ENCODE assay signal across 23 cellular contexts in genomic region chr5:124803617-124804331, GRCh38. TPM values are rescaled to one million over a fixed set of nuclear protein-coding genes. Genes with fewer than 3 reads are reported as not detected.
DNase-seq lines count a peak whose midpoint lies in the region; ATAC-seq, FAIRE-seq and TF ChIP-seq lines count a peak whose summit lies in the region.
"Had no signal": no experiment of that assay in that cellular context is flagged by ENCODE, and none has a peak within 500 bp of the region (broad histone marks: within the 10 kb centered on the region; RNA-seq: fewer than 3 reads in every experiment).

No MANE protein-coding gene starts in this region.

- 90% methylated on average over 3 of the region's 3 CpGs for WGBS in liver
- 11% methylated on average over 3 of the region's 3 CpGs for WGBS in HepG2 (ENCODE audit: low lambda C conversion rate)
- WGBS in K562 (ENCODE audit: insufficient coverage, low coverage, missing lambda C conversion rate): 4% methylated on average over 3 of the region's 3 CpGs
- 74 to 87% (median 86%) methylated on average over 3 of the region's 3 CpGs for WGBS in small intestine, 3 donors

- BruUV-seq in HepG2 (replicated peaks; lab: Mats Ljungman, UMichigan): no TSS peak
- no TSS peak for BruUV-seq in K562 (replicated peaks; lab: Mats Ljungman, UMichigan)

- H3K27ac ChIP-seq in liver (ENCODE audit: low read depth in 1 of 2, low read length in 2 of 2) (no peak overlapping the region), HepG2 (ENCODE audit: extremely low read length, insufficient read depth, low read length) (no peak overlapping the region), K562 (ENCODE audit: extremely low read depth, low read depth, low read length) (no peak overlapping the region), small intestine (ENCODE audit: low read depth in 1 of 2, low read length in 1 of 2) (no peak overlapping the region)
- H3K27ac ChIP-seq: BLaER1 treated with 17β-estradiol and CSF1 and Interleukin-3, amounts not matched to agents 10 nM and 100 nM; C4-2B had no signal

- H4K20me1 ChIP-seq in HepG2 (ENCODE audit: insufficient read depth, low read length): no peaks in the 10 kb centered on the region
- H4K20me1 ChIP-seq in K562 (replicated peaks; ENCODE audit: control insufficient read depth, insufficient read depth, low read length): no peaks in the 10 kb centered on the region
- H4K20me1 ChIP-seq: BLaER1 treated with 17β-estradiol and CSF1 and Interleukin-3, amounts not matched to agents 10 nM and 100 nM had no signal

- H3K27me3 ChIP-seq in liver (ENCODE audit: control insufficient read depth in 4 of 4, insufficient read depth in 4 of 4, low read length in 3 of 4): no peaks in the 10 kb centered on the region
- no peaks in the 10 kb centered on the region for H3K27me3 ChIP-seq in HepG2 (ENCODE audit: control insufficient read depth in 1 of 2, insufficient read depth in 2 of 2, low read length in 2 of 2)
- no peaks in the 10 kb centered on the region for H3K27me3 ChIP-seq in K562 (ENCODE audit: control insufficient read depth in 2 of 2, insufficient read depth in 2 of 2, low read length in 2 of 2)
- no peaks in the 10 kb centered on the region for H3K27me3 ChIP-seq in small intestine (ENCODE audit: control insufficient read depth in 2 of 2, insufficient read depth in 2 of 2, low read length in 2 of 2)
- H3K27me3 ChIP-seq in BE2C: no peaks in the 10 kb centered on the region
- H3K27me3 ChIP-seq: BLaER1 treated with 17β-estradiol and CSF1 and Interleukin-3, amounts not matched to agents 10 nM and 100 nM had no signal

- no peaks in the 10 kb centered on the region for H3K9me1 ChIP-seq in K562 (ENCODE audit: control insufficient read depth, insufficient read depth, low read length)

- H3K9ac ChIP-seq in liver (ENCODE audit: low read depth in 1 of 2, low read length in 2 of 2) (no peak overlapping the region), HepG2 (ENCODE audit: insufficient read depth, low read depth, low read length) (no peak overlapping the region), K562 (ENCODE audit: insufficient read depth in 1 of 2, low read depth in 2 of 2, low read length in 2 of 2) (no peak overlapping the region)
- H3K9ac ChIP-seq: BLaER1 treated with 17β-estradiol and CSF1 and Interleukin-3, amounts not matched to agents 10 nM and 100 nM had no signal

- TF ChIP-seq CTCF in liver (IDR thresholded peaks at IDR 0.05; ENCODE audit: low read depth, low read length, missing input control) (no peak), HepG2 (CRISPR knock-in tag; IDR thresholded peaks at IDR 0.05) (no peak), K562 (IDR thresholded peaks at IDR 0.05 in 2 of 3, conservative IDR thresholded peaks at IDR 0.05 in 1 of 3; ENCODE audit: insufficient read depth in 2 of 3, low read depth in 1 of 3, low read length in 3 of 3) (no peak), BE2C (IDR thresholded peaks at IDR 0.05; ENCODE audit: low read depth, low read length) (no peak)

- POLR2A ChIA-PET in HepG2 (lab: Yijun Ruan, JAX): no interaction called here
- POLR2A ChIA-PET in K562 (lab: Yijun Ruan, JAX): no interaction called here

- intact Hi-C loops in HepG2 (cut with micrococcal nuclease; ENCODE audit: unreplicated experiment): no loop called here
- intact Hi-C loops in K562 (cut with micrococcal nuclease): no loop called here

- DNase-seq in HepG2 (ENCODE audit: low spot score) (no peak), NCI-H526 (lab: John Stamatoyannopoulos, UW) (peak; percentile 60 to 69), K562 (ENCODE audit: extremely low read depth in 1 of 4, low spot score in 3 of 4) (peak in 1 of 4 experiments; percentile 37), small intestine (peak; percentile 27), BE2C (no peak), HUDEP-2 (lab: John Stamatoyannopoulos, UW; ENCODE audit: unreplicated experiment in 76 of 76) (no peak), NCI-H2081 (lab: John Stamatoyannopoulos, UW) (no peak)
- DNase-seq: 8988T; ACHN; Caco-2; Calu3; CD4-positive, alpha-beta T cell; CD8-positive, alpha-beta T cell; DMS79 treated with DMSO at 0.1 percent for 48 hours; GF-D8 had no signal

- H3K36me3 ChIP-seq in liver (ENCODE audit: control insufficient read depth in 4 of 4, insufficient read depth in 3 of 4, low read depth in 1 of 4, low read length in 3 of 4) (no peaks in the 10 kb centered on the region), HepG2 (replicated peaks in 1 of 2; ENCODE audit: control insufficient read depth in 1 of 2, insufficient read depth in 2 of 2, low read length in 2 of 2) (no peaks in the 10 kb centered on the region), K562 (ENCODE audit: control insufficient read depth, insufficient read depth, low read length) (no peaks in the 10 kb centered on the region), small intestine (ENCODE audit: control insufficient read depth in 2 of 2, insufficient read depth in 2 of 2, low read length in 2 of 2) (no peaks in the 10 kb centered on the region), BE2C (no peaks in the 10 kb centered on the region)
- H3K36me3 ChIP-seq: BLaER1 treated with 17β-estradiol and CSF1 and Interleukin-3, amounts not matched to agents 10 nM and 100 nM had no signal

- H2AFZ ChIP-seq in HepG2 (ENCODE audit: low read length) (no peak overlapping the region), K562 (ENCODE audit: low read depth, low read length) (no peak overlapping the region)

- in situ Hi-C loops in HepG2 (cut with HindIII; ENCODE audit: extremely low pct_ligation_motif_present, low pct_unique_long_range_greater_than_20kb): no loop called here
- in situ Hi-C loops in K562 (cut with MboI): no loop called here

- H3K79me2 ChIP-seq in HepG2 (ENCODE audit: insufficient read depth, low read length) (no peaks in the 10 kb centered on the region), K562 (ENCODE audit: control insufficient read depth, insufficient read depth, low read length) (no peaks in the 10 kb centered on the region)

- TF ChIP-seq EP300 in HepG2 (IDR thresholded peaks at IDR 0.05; ENCODE audit: low read depth in 2 of 2, low read length in 2 of 2) (no peak), HepG2 (CRISPR knock-in tag; IDR thresholded peaks at IDR 0.05; ENCODE audit: borderline replicate concordance) (no peak), K562 (IDR thresholded peaks at IDR 0.05; ENCODE audit: low read length) (no peak)

- H3K4me1 ChIP-seq in liver (ENCODE audit: control insufficient read depth in 4 of 4, insufficient read depth in 4 of 4, low read length in 3 of 4) (peaks cover 0 to 5% (median 4%) of the 10 kb centered on the region in 4 donors), HepG2 (ENCODE audit: insufficient read depth, low read length) (peaks cover 16% of the 10 kb centered on the region), K562 (replicated peaks in 1 of 2; ENCODE audit: control insufficient read depth in 2 of 2, insufficient read depth in 2 of 2, low read length in 2 of 2) (peaks cover 2 to 12% of the 10 kb centered on the region in 2 experiments; a peak in 4 of 5 replicates), small intestine (ENCODE audit: control insufficient read depth in 2 of 2, insufficient read depth in 1 of 2, low read depth in 1 of 2, low read length in 1 of 2) (peaks cover 0 to 3% of the 10 kb centered on the region in 2 donors), BE2C (peaks cover 9% of the 10 kb centered on the region)
- H3K4me1 ChIP-seq: BLaER1 treated with 17β-estradiol and CSF1 and Interleukin-3, amounts not matched to agents 10 nM and 100 nM; Caco-2 had no signal

- TF ChIP-seq POLR2A in HepG2 (IDR thresholded peaks at IDR 0.05; ENCODE audit: insufficient read depth in 1 of 2, low read depth in 2 of 2, low read length in 2 of 2): no peak
- no peak for TF ChIP-seq POLR2A in K562 (conservative IDR thresholded peaks at IDR 0.05)

- H3K4me3 ChIP-seq in liver (ENCODE audit: low read depth in 1 of 3, low read length in 3 of 3) (no peak overlapping the region), HepG2 (replicated peaks in 1 of 3; ENCODE audit: insufficient read depth in 1 of 3, low read depth in 2 of 3, low read length in 3 of 3) (no peak overlapping the region), K562 (no peak overlapping the region), small intestine (ENCODE audit: low read depth in 1 of 2, low read length in 2 of 2) (no peak overlapping the region), BE2C (ENCODE audit: low read depth, low read length) (no peak overlapping the region)
- H3K4me3 ChIP-seq: BLaER1 treated with 17β-estradiol and CSF1 and Interleukin-3, amounts not matched to agents 10 nM and 100 nM had no signal

- ATAC-seq in HepG2 (no peak), K562 (peak; percentile 12; the same call in 1 of the 3 replicates)
- ATAC-seq: CD8-positive, alpha-beta T cell had no signal

- H3K4me2 ChIP-seq in HepG2 (ENCODE audit: low read depth, low read length) (no peak overlapping the region), K562 (ENCODE audit: insufficient read depth, low read length) (no peak overlapping the region)

- TF ChIP-seq RAD21 in liver (IDR thresholded peaks at IDR 0.05): no peak
- TF ChIP-seq RAD21 in HepG2 (CRISPR knock-in tag; IDR thresholded peaks at IDR 0.05): no peak
- TF ChIP-seq RAD21 in K562 (CRISPR knock-in tag; conservative IDR thresholded peaks at IDR 0.05 in 1 of 2, IDR thresholded peaks at IDR 0.05 in 1 of 2): no peak

- H3K9me3 ChIP-seq in liver (ENCODE audit: control insufficient read depth in 4 of 4, low read length in 3 of 4) (no peaks in the 10 kb centered on the region), HepG2 (ENCODE audit: low read length) (no peaks in the 10 kb centered on the region), K562 (replicated peaks; ENCODE audit: control insufficient read depth, insufficient read depth, low read depth, low read length) (no peaks in the 10 kb centered on the region), small intestine (ENCODE audit: control insufficient read depth, low read depth) (no peaks in the 10 kb centered on the region), BE2C (no peaks in the 10 kb centered on the region)
- H3K9me3 ChIP-seq: Caco-2 had no signal

- FAIRE-seq in HepG2 (lab: Jason Lieb, UNC) (no peak), K562 (lab: Jason Lieb, UNC) (no peak), small intestine (lab: Jason Lieb, UNC) (no peak)
- FAIRE-seq: A204.1, D721Med, G401.6, GM12891, GM19239 had no signal

- CTCF ChIA-PET in HepG2 (lab: Yijun Ruan, JAX; ENCODE audit: low intra/inter-chr PET ratio, low total read pairs): no interaction called here
- CTCF ChIA-PET in K562 (lab: Yijun Ruan, JAX; ENCODE audit: low intra/inter-chr PET ratio): no interaction called here

RNA-seq across cellular contexts. Expression of gene ZNF608, which starts 57.3 kb away (rescaled TPM):
- 1 to 10 TPM; 3.9 to 7.6 TPM for total RNA-seq in liver
- polyA plus RNA-seq in liver: 1 to 10 TPM; 1.4 to 2.5 TPM
- total RNA-seq in HepG2 (2016; rRNA removed; fragmentation: Illumina TruSeq; extraction: Trizol): 0.83 and 0.91 TPM in 2 replicates
- total RNA-seq in HepG2 (2016; cell fraction: cytosol; rRNA removed; fragmentation: Illumina TruSeq; extraction: Trizol; ENCODE audit: low read depth): 1.4 and 2.0 TPM in 2 replicates
- total RNA-seq in HepG2 (2016; cell fraction: insoluble cytoplasmic fraction; rRNA removed; fragmentation: Illumina TruSeq; extraction: Trizol): 1.1 and 1.2 TPM in 2 replicates
- 0.62 and 0.77 TPM in 2 replicates for total RNA-seq in HepG2 (2016; cell fraction: membrane; rRNA removed; fragmentation: Illumina TruSeq; extraction: Trizol)
- 1.5 and 2.1 TPM in 2 replicates for total RNA-seq in HepG2 (2016; cell fraction: nucleus; rRNA removed; fragmentation: Illumina TruSeq; extraction: Trizol)
- 0.66 and 0.68 TPM in 2 replicates for polyA plus RNA-seq in HepG2 (2011; rRNA removed)
- polyA plus RNA-seq in HepG2 (2011; cell fraction: cytosol; rRNA removed): 0.28 and 0.31 TPM in 2 replicates
- 0.59 and 0.93 TPM in 2 replicates for polyA plus RNA-seq in HepG2 (2011; cell fraction: nucleus; rRNA removed)
- 1.4 and 1.5 TPM in 2 replicates for polyA plus RNA-seq in HepG2 (2012)
- 0.07 TPM in 2 replicates for polyA plus RNA-seq in HepG2 (2016; cell fraction: cytosol; fragmentation: Illumina TruSeq; extraction: Trizol; ENCODE audit: low read depth)
- polyA plus RNA-seq in HepG2 (2016; cell fraction: insoluble cytoplasmic fraction; fragmentation: Illumina TruSeq; extraction: Trizol; ENCODE audit: low read depth): 0.53 and 0.63 TPM in 2 replicates
- 0.08 and 0.11 TPM in 2 replicates for polyA plus RNA-seq in HepG2 (2016; cell fraction: membrane; fragmentation: Illumina TruSeq; extraction: Trizol; ENCODE audit: low read depth)
- polyA plus RNA-seq in HepG2 (2016; cell fraction: nucleus; fragmentation: Illumina TruSeq; extraction: Trizol; ENCODE audit: insufficient read depth, low read depth): 1.4 TPM in 2 replicates
- polyA minus RNA-seq in HepG2 (2011; rRNA and poly(A)+ RNA removed; ENCODE audit: low replicate concordance): 2.3 TPM in 1 of 2 replicates, not detected in the other
- 0.79 and 1.3 TPM in 2 replicates for polyA minus RNA-seq in HepG2 (2011; cell fraction: cytosol; rRNA and poly(A)+ RNA removed)
- polyA minus RNA-seq in HepG2 (2011; cell fraction: nucleus; rRNA and poly(A)+ RNA removed): 2.1 and 2.3 TPM in 2 replicates
- 0.76 and 2.3 TPM in 2 replicates for total RNA-seq in K562 (2011; cell fraction: chromatin; rRNA removed; ENCODE audit: low replicate concordance)
- 0.92 and 1.3 TPM in 2 replicates for total RNA-seq in K562 (2011; cell fraction: nucleolus; rRNA removed)
- total RNA-seq in K562 (2011; cell fraction: nucleoplasm; rRNA removed): 1.0 and 1.8 TPM in 2 replicates
- total RNA-seq in K562 (2014; rRNA removed): 1.00 and 1.5 TPM in 2 replicates
- total RNA-seq in K562 (2014; rRNA removed; fragmentation: Illumina TruSeq; extraction: Trizol): 1.4 and 1.5 TPM in 2 replicates
- total RNA-seq in K562 (2015; rRNA removed; fragmentation: Illumina TruSeq; extraction: Trizol): 1.5 and 1.6 TPM in 2 replicates
- 1.5 and 2.3 TPM in 2 replicates for total RNA-seq in K562 (2021)
- polyA plus RNA-seq in K562 (2011; rRNA removed): 0.69 and 0.89 TPM in 2 replicates
- 0.28 and 0.36 TPM in 2 replicates for polyA plus RNA-seq in K562 (2011; cell fraction: cytosol; rRNA removed)
- polyA plus RNA-seq in K562 (2011; cell fraction: nucleus; rRNA removed): 0.48 and 1.3 TPM in 2 replicates
- polyA plus RNA-seq in K562 (2012): 1.5 and 3.0 TPM in 2 replicates
- 1.1 and 1.4 TPM in 2 replicates for polyA plus RNA-seq in K562 (2014; fragmentation: Illumina TruSeq; extraction: Trizol)
- under 1 TPM; 0.38 to 0.83 TPM for polyA plus RNA-seq in K562 (2014; fragmentation: Nextera tagmentation; extraction: Ambion mirVana)
- 0.69 and 1.5 TPM in 2 replicates for polyA plus RNA-seq in K562 (2014; rRNA removed)
- 0.93 and 1.3 TPM in 2 replicates for polyA minus RNA-seq in K562 (2011; rRNA and poly(A)+ RNA removed)
- polyA minus RNA-seq in K562 (2011; cell fraction: cytosol; rRNA and poly(A)+ RNA removed): 0.36 TPM in 1 of 2 replicates, not detected in the other
- polyA minus RNA-seq in K562 (2011; cell fraction: nucleus; rRNA and poly(A)+ RNA removed): 0.33 and 0.54 TPM in 2 replicates
- 10 to 100 TPM in 2 of 3 donors, 1 to 10 TPM in 1; 5.7 to 13.7 (median 11.6) TPM for polyA plus RNA-seq in small intestine
- polyA plus RNA-seq in BE2C (2012; ENCODE audit: insufficient read depth, insufficient read length, low read depth): 70.5 TPM

Comparison
In these comparisons a context has a peak if more than half of its experiments do, and no peak if none do; other contexts are left out.
1. DNase-seq: peak in NCI-H526 (2 of 2) and small intestine (single experiment); none in HepG2 (single experiment), BE2C (single experiment), HUDEP-2 (0 of 76) and NCI-H2081 (0 of 2).